Comparison of ENCODE assay signal across 21 cellular contexts in the genomic region with DNA sequence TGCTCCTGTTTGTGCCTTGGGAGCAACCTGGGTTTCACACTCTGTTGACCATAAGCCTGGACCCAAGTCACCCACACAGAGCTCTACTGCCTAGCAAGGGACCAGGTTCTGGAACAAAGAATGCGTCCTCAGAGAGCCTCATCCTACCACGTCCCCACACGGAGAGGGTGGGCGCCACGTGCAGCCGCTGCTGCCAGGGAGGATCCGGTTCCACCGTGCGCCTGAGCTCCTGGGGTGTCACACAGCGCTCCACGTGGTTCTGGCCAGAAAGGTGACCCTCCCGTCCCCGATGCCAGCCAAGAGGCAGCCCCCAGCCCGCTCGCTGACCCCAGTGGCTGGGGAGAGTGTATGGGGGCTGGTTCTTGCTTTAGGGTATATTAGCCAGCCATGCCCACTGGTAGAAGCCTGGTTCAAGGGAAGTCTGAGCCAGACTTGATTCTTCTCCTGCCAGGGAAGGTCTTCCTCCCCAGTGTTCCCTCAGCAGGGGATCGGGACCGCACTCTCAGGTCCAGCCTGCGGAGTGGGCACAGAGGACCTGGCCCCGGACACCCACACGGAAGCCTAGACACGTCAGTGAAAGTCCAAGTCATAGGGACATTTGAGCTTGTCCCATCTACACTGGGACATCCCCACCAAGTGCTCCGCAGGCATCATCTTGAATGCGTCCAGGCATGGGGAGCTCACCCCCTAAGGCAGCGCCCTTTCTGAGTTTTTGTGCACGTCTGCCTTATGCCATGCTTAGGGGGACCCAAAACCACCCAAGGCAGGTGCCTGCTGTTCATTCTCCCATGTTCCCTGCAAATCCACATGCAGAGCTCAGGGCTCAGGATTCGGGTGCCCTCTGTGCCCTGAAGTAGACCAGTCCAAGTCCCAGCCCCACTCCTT. TPM values are rescaled to one million over a fixed set of nuclear protein-coding genes. Genes with fewer than 3 reads are reported as not detected.
DNase-seq lines count a peak whose midpoint lies in the region; ATAC-seq and TF ChIP-seq lines count a peak whose summit lies in the region.
"Had no signal": no experiment of that assay in that cellular context is flagged by ENCODE, and none has a peak within 500 bp of the region (broad histone marks: within the 10 kb centered on the region; RNA-seq: fewer than 3 reads in every experiment).

No MANE protein-coding gene starts in this region.

- no peak for DNase-seq in WERI-Rb-1
- peak; percentile 65 for DNase-seq in mesenteric fat pad (ENCODE audit: low spot score)
- DNase-seq in type B pancreatic cell (ENCODE audit: extremely low spot score, unreplicated experiment) = peak; percentile 54
- DNase-seq in KBM-7 = no peak
- no peak for DNase-seq in NCI-H2227 treated with DMSO at 0.1 percent for 48 hours (lab: John Stamatoyannopoulos, UW)
- DNase-seq: C1 segment of cervical spinal cord, GM23248, HCEC 1CT, IMR-90, Karpas-422, NCI-H1092 treated with DMSO at 0.1 percent for 48 hours, NCI-H146, NCI-H2029 treated with DMSO at 0.1 percent for 48 hours, NCI-H510A, NCI-H774 had no signal

- no peak for ATAC-seq in gastroesophageal sphincter
- ATAC-seq: Right ventricle myocardium inferior had no signal

- H3K9me3 ChIP-seq in WERI-Rb-1 (ENCODE audit: severe bottlenecking) (peaks cover 10% of the 10 kb centered on the region), gastroesophageal sphincter (peaks cover 0 to 17% (median 0%) of the 10 kb centered on the region in 3 donors)

- H3K4me3 Mint-ChIP-seq in dendritic cell treated with granulocyte-macrophage colony-stimulating factor and Interleukin-4, amounts not matched to agents 40 ng/mL and 50 ng/mL, for 4 days = peak overlapping the region; percentile 41
- no peak overlapping the region for H3K4me3 Mint-ChIP-seq in type B pancreatic cell

- H3K27me3 ChIP-seq in WERI-Rb-1 (ENCODE audit: insufficient read depth, low read depth, severe bottlenecking) = no peaks in the 10 kb centered on the region
- peaks cover 50% of the 10 kb centered on the region for H3K27me3 ChIP-seq in gastroesophageal sphincter

- H3K9me3 Mint-ChIP-seq in dendritic cell treated with granulocyte-macrophage colony-stimulating factor and Interleukin-4, amounts not matched to agents 40 ng/mL and 50 ng/mL, for 4 days = no peaks in the 10 kb centered on the region
- H3K9me3 Mint-ChIP-seq in type B pancreatic cell = peaks cover 5% of the 10 kb centered on the region

- WGBS in gastroesophageal sphincter (ENCODE audit: low coverage in 1 of 2), 2 donors = 70% methylated on average over 2 of the region's 26 CpGs; no CpG with 5 or more reads in 1 of the 2 donors

- peaks cover 21% of the 10 kb centered on the region for H3K27me3 Mint-ChIP-seq in dendritic cell treated with granulocyte-macrophage colony-stimulating factor and Interleukin-4, amounts not matched to agents 40 ng/mL and 50 ng/mL, for 4 days
- peaks cover 8% of the 10 kb centered on the region for H3K27me3 Mint-ChIP-seq in type B pancreatic cell

- in situ Hi-C loops in KBM-7 (cut with MboI; ENCODE audit: low pct_unique_long_range_greater_than_20kb, low sequenced_read_pairs) = no loop called here

- TF ChIP-seq CTCF in WERI-Rb-1 (IDR thresholded peaks at IDR 0.05; ENCODE audit: low read depth, low read length) (no peak), type B pancreatic cell (conservative IDR thresholded peaks at IDR 0.05) (no peak), gastroesophageal sphincter (IDR thresholded peaks at IDR 0.05) (no peak)

- H3K4me3 ChIP-seq in WERI-Rb-1 (ENCODE audit: low read depth, low read length) (no peak overlapping the region), gastroesophageal sphincter (no peak overlapping the region)
- H3K4me3 ChIP-seq: GM23248 had no signal

- H3K36me3 Mint-ChIP-seq in dendritic cell treated with granulocyte-macrophage colony-stimulating factor and Interleukin-4, amounts not matched to agents 40 ng/mL and 50 ng/mL, for 4 days (ENCODE audit: low read depth) = peaks cover 32% of the 10 kb centered on the region
- H3K36me3 Mint-ChIP-seq in type B pancreatic cell = no peaks in the 10 kb centered on the region

- peak overlapping the region; percentile 65 for H3K27ac Mint-ChIP-seq in dendritic cell treated with granulocyte-macrophage colony-stimulating factor and Interleukin-4, amounts not matched to agents 40 ng/mL and 50 ng/mL, for 4 days
- no peak overlapping the region for H3K27ac Mint-ChIP-seq in type B pancreatic cell

- intact Hi-C loops in dendritic cell treated with granulocyte-macrophage colony-stimulating factor and Interleukin-4, amounts not matched to agents 40 ng/mL and 50 ng/mL, for 4 days (cut with micrococcal nuclease) = no loop called here

- no peak for TF ChIP-seq EP300 in gastroesophageal sphincter (IDR thresholded peaks at IDR 0.05)

- TF ChIP-seq POLR2A in gastroesophageal sphincter (IDR thresholded peaks at IDR 0.05) = no peak

- H3K27ac ChIP-seq in WERI-Rb-1 = 0 out of 2 replicates have a peak overlapping the region, but pooled peaks have one; percentile 6
- no peak overlapping the region for H3K27ac ChIP-seq in gastroesophageal sphincter
- H3K27ac ChIP-seq: GM23248 had no signal

- H3K4me1 ChIP-seq in gastroesophageal sphincter = no peaks in the 10 kb centered on the region

- H3K36me3 ChIP-seq in WERI-Rb-1 = no peaks in the 10 kb centered on the region
- no peaks in the 10 kb centered on the region for H3K36me3 ChIP-seq in gastroesophageal sphincter

- H3K4me1 Mint-ChIP-seq in dendritic cell treated with granulocyte-macrophage colony-stimulating factor and Interleukin-4, amounts not matched to agents 40 ng/mL and 50 ng/mL, for 4 days (ENCODE audit: low read depth) = peaks cover 90% of the 10 kb centered on the region
- H3K4me1 Mint-ChIP-seq in type B pancreatic cell (ENCODE audit: unreplicated experiment) = no peaks in the 10 kb centered on the region

RNA-seq across cellular contexts. Expression of a gene that starts 2.4 kb away (rescaled TPM):
- total RNA-seq in mesenteric fat pad (27.9 TPM), type B pancreatic cell (ENCODE audit: low replicate concordance) (not detected in 2 replicates), gastroesophageal sphincter (1 to 10 TPM in 3 of 4 donors, under 1 TPM in 1; 0.31 to 9.4 (median 3.2) TPM)
- total RNA-seq: A673, GM23248, IMR-90, MCF 10A had no signal

RNA-seq across cellular contexts. Expression of a gene that starts 34.7 kb away (rescaled TPM):
- total RNA-seq in mesenteric fat pad (1.2 TPM), type B pancreatic cell (ENCODE audit: low replicate concordance) (not detected in 2 replicates), gastroesophageal sphincter (not detected)
- total RNA-seq: A673, GM23248, IMR-90, MCF 10A, OCI-LY7, Right ventricle myocardium inferior had no signal

Comparison
In these comparisons a context has a peak if more than half of its experiments do, and no peak if none do; other contexts are left out.
1. DNase-seq: peak in mesenteric fat pad (single experiment) and type B pancreatic cell (single experiment); none in WERI-Rb-1 (single experiment), KBM-7 (single experiment) and NCI-H2227 treated with DMSO at 0.1 percent for 48 hours (single experiment).